1 cellular context compared by ENCODE assay signal in genomic region chr3:196632033-196632751, GRCh38.
TF ChIP-seq lines count a peak whose summit lies in the region.

No MANE protein-coding gene starts in this region.

TF ChIP-seq in K562, 482 proteins besides CTCF, POLR2A, EP300 and RAD21 (continued from another document):
- TF ChIP-seq, protein P1, sequence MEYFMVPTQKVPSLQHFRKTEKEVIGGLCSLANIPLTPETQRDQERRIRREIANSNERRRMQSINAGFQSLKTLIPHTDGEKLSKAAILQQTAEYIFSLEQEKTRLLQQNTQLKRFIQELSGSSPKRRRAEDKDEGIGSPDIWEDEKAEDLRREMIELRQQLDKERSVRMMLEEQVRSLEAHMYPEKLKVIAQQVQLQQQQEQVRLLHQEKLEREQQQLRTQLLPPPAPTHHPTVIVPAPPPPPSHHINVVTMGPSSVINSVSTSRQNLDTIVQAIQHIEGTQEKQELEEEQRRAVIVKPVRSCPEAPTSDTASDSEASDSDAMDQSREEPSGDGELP (CRISPR knock-in tag; IDR thresholded peaks at IDR 0.05; ENCODE audit: borderline replicate concordance) = peak; percentile 81; the same call in 1 of the 2 replicates
- no peak for TF ChIP-seq PATZ1 (CRISPR knock-in tag; IDR thresholded peaks at IDR 0.05; ENCODE audit: borderline replicate concordance)
- TF ChIP-seq, protein P2, sequence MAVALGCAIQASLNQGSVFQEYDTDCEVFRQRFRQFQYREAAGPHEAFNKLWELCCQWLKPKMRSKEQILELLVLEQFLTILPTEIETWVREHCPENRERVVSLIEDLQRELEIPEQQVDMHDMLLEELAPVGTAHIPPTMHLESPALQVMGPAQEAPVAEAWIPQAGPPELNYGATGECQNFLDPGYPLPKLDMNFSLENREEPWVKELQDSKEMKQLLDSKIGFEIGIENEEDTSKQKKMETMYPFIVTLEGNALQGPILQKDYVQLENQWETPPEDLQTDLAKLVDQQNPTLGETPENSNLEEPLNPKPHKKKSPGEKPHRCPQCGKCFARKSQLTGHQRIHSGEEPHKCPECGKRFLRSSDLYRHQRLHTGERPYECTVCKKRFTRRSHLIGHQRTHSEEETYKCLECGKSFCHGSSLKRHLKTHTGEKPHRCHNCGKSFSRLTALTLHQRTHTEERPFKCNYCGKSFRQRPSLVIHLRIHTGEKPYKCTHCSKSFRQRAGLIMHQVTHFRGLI (CRISPR knock-in tag; IDR thresholded peaks at IDR 0.05) = no peak
- TF ChIP-seq CCAR2 (IDR thresholded peaks at IDR 0.05; ENCODE audit: low read depth, low read length) = no peak
- no peak; the same call in 1 of the 2 replicates for TF ChIP-seq GTF2F1 (IDR thresholded peaks at IDR 0.05; ENCODE audit: low read depth, low read length)
- TF ChIP-seq POLR2AphosphoS5 (IDR thresholded peaks at IDR 0.05; ENCODE audit: control insufficient read depth, insufficient read depth, low read depth, low read length) = peak; percentile 81
- TF ChIP-seq, protein P3, sequence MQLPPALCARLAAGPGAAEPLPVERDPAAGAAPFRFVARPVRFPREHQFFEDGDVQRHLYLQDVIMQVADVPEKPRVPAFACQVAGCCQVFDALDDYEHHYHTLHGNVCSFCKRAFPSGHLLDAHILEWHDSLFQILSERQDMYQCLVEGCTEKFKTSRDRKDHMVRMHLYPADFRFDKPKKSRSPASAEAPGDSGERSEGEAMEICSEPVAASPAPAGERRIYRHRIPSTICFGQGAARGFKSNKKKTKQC (CRISPR knock-in tag; IDR thresholded peaks at IDR 0.05) = no peak
- TF ChIP-seq HMG20B (CRISPR knock-in tag; IDR thresholded peaks at IDR 0.05) = no peak
- no peak for TF ChIP-seq ATF6 (CRISPR knock-in tag; IDR thresholded peaks at IDR 0.05)
- no peak for TF ChIP-seq ZNF282 (CRISPR knock-in tag; IDR thresholded peaks at IDR 0.05)
- TF ChIP-seq GATA2 (CRISPR knock-in tag; IDR thresholded peaks at IDR 0.05) = peak; percentile 38; the same call in 1 of the 2 replicates
- TF ChIP-seq ADNP (tag; IDR thresholded peaks at IDR 0.05) = no peak
- TF ChIP-seq ZNF644 (tag; IDR thresholded peaks at IDR 0.05; ENCODE audit: low read depth) = no peak
- TF ChIP-seq HNRNPK (IDR thresholded peaks at IDR 0.05; ENCODE audit: low read depth, low read length, poor library complexity, severe bottlenecking) = no peak
- TF ChIP-seq GABPB2 (CRISPR knock-in tag; conservative IDR thresholded peaks at IDR 0.05) = no peak
- no peak for TF ChIP-seq IRF1 (CRISPR knock-in tag; IDR thresholded peaks at IDR 0.05; ENCODE audit: borderline replicate concordance)
- TF ChIP-seq MAFG (tag; conservative IDR thresholded peaks at IDR 0.05) = no peak
- no peak for TF ChIP-seq DDX20 (tag; IDR thresholded peaks at IDR 0.05; ENCODE audit: low read depth)
- peak; percentile 46; the same call in 1 of the 2 replicates for TF ChIP-seq ZBTB33 (CRISPR knock-in tag; IDR thresholded peaks at IDR 0.05)
- no peak for TF ChIP-seq HLTF (IDR thresholded peaks at IDR 0.05)
- TF ChIP-seq E2F8 (IDR thresholded peaks at IDR 0.05; ENCODE audit: low read depth, partially characterized antibody) = peak; percentile 70
- TF ChIP-seq PHTF2 (CRISPR knock-in tag; IDR thresholded peaks at IDR 0.05) = no peak
- TF ChIP-seq, protein P4, sequence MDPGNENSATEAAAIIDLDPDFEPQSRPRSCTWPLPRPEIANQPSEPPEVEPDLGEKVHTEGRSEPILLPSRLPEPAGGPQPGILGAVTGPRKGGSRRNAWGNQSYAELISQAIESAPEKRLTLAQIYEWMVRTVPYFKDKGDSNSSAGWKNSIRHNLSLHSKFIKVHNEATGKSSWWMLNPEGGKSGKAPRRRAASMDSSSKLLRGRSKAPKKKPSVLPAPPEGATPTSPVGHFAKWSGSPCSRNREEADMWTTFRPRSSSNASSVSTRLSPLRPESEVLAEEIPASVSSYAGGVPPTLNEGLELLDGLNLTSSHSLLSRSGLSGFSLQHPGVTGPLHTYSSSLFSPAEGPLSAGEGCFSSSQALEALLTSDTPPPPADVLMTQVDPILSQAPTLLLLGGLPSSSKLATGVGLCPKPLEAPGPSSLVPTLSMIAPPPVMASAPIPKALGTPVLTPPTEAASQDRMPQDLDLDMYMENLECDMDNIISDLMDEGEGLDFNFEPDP (CRISPR knock-in tag; IDR thresholded peaks at IDR 0.05) = no peak
- TF ChIP-seq SNIP1 (IDR thresholded peaks at IDR 0.05; ENCODE audit: low read depth) = no peak
- no peak for TF ChIP-seq RREB1 (CRISPR knock-in tag; IDR thresholded peaks at IDR 0.05)
- no peak; the same call in 1 of the 2 replicates for TF ChIP-seq STAT5A (IDR thresholded peaks at IDR 0.05; ENCODE audit: borderline replicate concordance, low read length)
- no peak for TF ChIP-seq ZNF584 (CRISPR knock-in tag; IDR thresholded peaks at IDR 0.05; ENCODE audit: low read depth)
- TF ChIP-seq CBX1 (IDR thresholded peaks at IDR 0.05; ENCODE audit: low read depth) = peak; percentile 76; the same call in 1 of the 2 replicates
- TF ChIP-seq, protein P5, sequence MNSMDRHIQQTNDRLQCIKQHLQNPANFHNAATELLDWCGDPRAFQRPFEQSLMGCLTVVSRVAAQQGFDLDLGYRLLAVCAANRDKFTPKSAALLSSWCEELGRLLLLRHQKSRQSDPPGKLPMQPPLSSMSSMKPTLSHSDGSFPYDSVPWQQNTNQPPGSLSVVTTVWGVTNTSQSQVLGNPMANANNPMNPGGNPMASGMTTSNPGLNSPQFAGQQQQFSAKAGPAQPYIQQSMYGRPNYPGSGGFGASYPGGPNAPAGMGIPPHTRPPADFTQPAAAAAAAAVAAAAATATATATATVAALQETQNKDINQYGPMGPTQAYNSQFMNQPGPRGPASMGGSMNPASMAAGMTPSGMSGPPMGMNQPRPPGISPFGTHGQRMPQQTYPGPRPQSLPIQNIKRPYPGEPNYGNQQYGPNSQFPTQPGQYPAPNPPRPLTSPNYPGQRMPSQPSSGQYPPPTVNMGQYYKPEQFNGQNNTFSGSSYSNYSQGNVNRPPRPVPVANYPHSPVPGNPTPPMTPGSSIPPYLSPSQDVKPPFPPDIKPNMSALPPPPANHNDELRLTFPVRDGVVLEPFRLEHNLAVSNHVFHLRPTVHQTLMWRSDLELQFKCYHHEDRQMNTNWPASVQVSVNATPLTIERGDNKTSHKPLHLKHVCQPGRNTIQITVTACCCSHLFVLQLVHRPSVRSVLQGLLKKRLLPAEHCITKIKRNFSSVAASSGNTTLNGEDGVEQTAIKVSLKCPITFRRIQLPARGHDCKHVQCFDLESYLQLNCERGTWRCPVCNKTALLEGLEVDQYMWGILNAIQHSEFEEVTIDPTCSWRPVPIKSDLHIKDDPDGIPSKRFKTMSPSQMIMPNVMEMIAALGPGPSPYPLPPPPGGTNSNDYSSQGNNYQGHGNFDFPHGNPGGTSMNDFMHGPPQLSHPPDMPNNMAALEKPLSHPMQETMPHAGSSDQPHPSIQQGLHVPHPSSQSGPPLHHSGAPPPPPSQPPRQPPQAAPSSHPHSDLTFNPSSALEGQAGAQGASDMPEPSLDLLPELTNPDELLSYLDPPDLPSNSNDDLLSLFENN (IDR thresholded peaks at IDR 0.05; ENCODE audit: low read depth in 2 of 2, low read length in 2 of 2) = peak in 1 of 2 experiments; percentile 53; a peak in 1 of 4 replicates
- no peak for TF ChIP-seq ETS2 (tag; IDR thresholded peaks at IDR 0.05; ENCODE audit: borderline replicate concordance, poor library complexity, severe bottlenecking)
